1 cellular context compared by ENCODE assay signal in genomic region chr16:3188675-3188924, GRCh38.
TF ChIP-seq lines count a peak whose summit lies in the region.

No MANE protein-coding gene starts in this region.

TF ChIP-seq in GM12878, 131 proteins besides CTCF, POLR2A, EP300 and RAD21:
- TF ChIP-seq PML (IDR thresholded peaks at IDR 0.05; ENCODE audit: low read length) (no peak), ZBTB33 (IDR thresholded peaks at IDR 0.05) (no peak), ZBED1 (IDR thresholded peaks at IDR 0.05; ENCODE audit: borderline replicate concordance) (no peak), USF2 (IDR thresholded peaks at IDR 0.05; ENCODE audit: borderline replicate concordance, low read depth, low read length) (no peak), LARP7 (IDR thresholded peaks at IDR 0.05) (no peak), BACH1 (IDR thresholded peaks at IDR 0.05; ENCODE audit: borderline replicate concordance) (no peak), PBX3 (IDR thresholded peaks at IDR 0.05; ENCODE audit: insufficient replicate concordance, low read depth, low read length) (no peak), ZNF384 (IDR thresholded peaks at IDR 0.05; ENCODE audit: borderline replicate concordance, low read depth, low read length) (no peak), POLR2AphosphoS5 (IDR thresholded peaks at IDR 0.05; ENCODE audit: low read length) (no peak), PKNOX1 (IDR thresholded peaks at IDR 0.05) (no peak), MYB (IDR thresholded peaks at IDR 0.05; ENCODE audit: borderline replicate concordance, low read depth, low read length) (no peak), ZBTB11 (CRISPR knock-in tag; IDR thresholded peaks at IDR 0.05) (no peak), NFIC (IDR thresholded peaks at IDR 0.05; ENCODE audit: low read depth, low read length) (no peak), BCLAF1 (IDR thresholded peaks at IDR 0.05) (no peak), RUNX3 (IDR thresholded peaks at IDR 0.05; ENCODE audit: low read length) (no peak), NR2C1 (IDR thresholded peaks at IDR 0.05) (no peak)
